Comparison of ENCODE assay signal across 21 cellular contexts in the genomic region with DNA sequence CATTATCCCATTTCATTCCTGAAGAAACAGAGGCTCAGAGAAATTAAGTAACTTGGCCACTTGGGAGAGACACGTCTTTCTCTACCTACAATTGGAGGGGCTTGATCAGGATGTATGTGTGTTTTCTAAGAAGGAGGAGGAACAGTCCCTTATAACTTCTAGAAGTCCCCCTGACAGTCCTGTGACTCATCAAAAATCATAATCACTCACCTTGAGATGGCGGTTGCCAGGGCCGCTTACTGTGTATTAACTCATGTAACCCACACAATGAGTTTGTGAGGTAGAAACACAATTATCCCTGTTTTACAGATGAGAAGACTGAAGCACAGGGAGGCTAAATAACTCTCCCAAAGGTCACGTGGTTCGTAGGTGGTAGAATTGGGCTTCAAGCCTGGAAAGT. TPM values are rescaled to one million over a fixed set of nuclear protein-coding genes. Genes with fewer than 3 reads are reported as not detected.
DNase-seq lines count a peak whose midpoint lies in the region; ATAC-seq and TF ChIP-seq lines count a peak whose summit lies in the region.
"Had no signal": no experiment of that assay in that cellular context is flagged by ENCODE, and none has a peak within 500 bp of the region (broad histone marks: within the 10 kb centered on the region; RNA-seq: fewer than 3 reads in every experiment).

No MANE protein-coding gene starts in this region.

- H3K4me1 ChIP-seq in PC-3 (ENCODE audit: insufficient read depth, low read length) (0 out of 2 replicates have a peak, but pooled peaks cover 5% of the 10 kb centered on the region), endodermal cell (ENCODE audit: control insufficient read depth, insufficient read depth, low read length) (peaks cover 6% of the 10 kb centered on the region), transverse colon (no peaks in the 10 kb centered on the region), left ventricle myocardium inferior (no peaks in the 10 kb centered on the region)
- H3K4me1 ChIP-seq: BE2C had no signal

- H3K4me3 ChIP-seq in PC-3 (ENCODE audit: low read length) (no peak overlapping the region), endodermal cell (ENCODE audit: low read length) (no peak overlapping the region), transverse colon (no peak overlapping the region), left ventricle myocardium inferior (no peak overlapping the region)
- H3K4me3 ChIP-seq: MG63 had no signal

- no peak overlapping the region for H3K27ac Mint-ChIP-seq in endodermal cell
- H3K27ac Mint-ChIP-seq: CD4-positive, alpha-beta memory T cell; HFFc6 had no signal

- H3K4me2 ChIP-seq in PC-3 (ENCODE audit: low read length) = no peak overlapping the region

- no peaks in the 10 kb centered on the region for H3K36me3 Mint-ChIP-seq in activated T-cell treated with anti-CD3 and anti-CD28 coated beads, Interleukin-2, amount 50 U/mL, for 4 hours (ENCODE audit: insufficient read depth)
- H3K36me3 Mint-ChIP-seq in endodermal cell (ENCODE audit: low read depth) = peaks cover 13% of the 10 kb centered on the region
- H3K36me3 Mint-ChIP-seq: CD4-positive, alpha-beta memory T cell had no signal

- no peaks in the 10 kb centered on the region for H3K9me2 ChIP-seq in PC-3 (replicated peaks; ENCODE audit: low read length)

- no peak for DNase-seq in activated T-cell treated with anti-CD3 and anti-CD28 coated beads, Interleukin-2, amount 50 U/mL, for 4 hours
- no peak for DNase-seq in activated T-cell treated with anti-CD3 and anti-CD28 coated beads, Interleukin-2, amount 50 U/mL, for 48 hours
- peak; percentile 21 for DNase-seq in Caki2 (ENCODE audit: low read depth)
- DNase-seq in PC-3 = peak; percentile 39
- peak; percentile 42 for DNase-seq in endodermal cell
- DNase-seq in transverse colon = no peak
- DNase-seq in AG08396 (ENCODE audit: low spot score) = no peak
- DNase-seq in left ventricle myocardium inferior = no peak
- DNase-seq: ACHN; BE2C; CD4-positive, alpha-beta memory T cell; HFFc6; KG1; MG63; NCI-H1105; NCI-H1694 treated with DMSO at 0.1 percent for 48 hours; NCI-H446 treated with DMSO at 0.1 percent for 48 hours; NCI-H748 treated with DMSO at 0.1 percent for 48 hours; SHP77 treated with DMSO at 0.1 percent for 48 hours had no signal

- H2AFZ ChIP-seq in PC-3 (ENCODE audit: low read length) = no peak overlapping the region

- peaks cover 44% of the 10 kb centered on the region for H3K27me3 Mint-ChIP-seq in activated T-cell treated with anti-CD3 and anti-CD28 coated beads, Interleukin-2, amount 50 U/mL, for 4 hours (ENCODE audit: low read depth)
- peaks cover 4% of the 10 kb centered on the region for H3K27me3 Mint-ChIP-seq in endodermal cell (ENCODE audit: insufficient read depth)

- no peaks in the 10 kb centered on the region for H3K4me1 Mint-ChIP-seq in activated T-cell treated with anti-CD3 and anti-CD28 coated beads, Interleukin-2, amount 50 U/mL, for 4 hours (ENCODE audit: low read depth)
- H3K4me1 Mint-ChIP-seq in endodermal cell = peaks cover 27% of the 10 kb centered on the region
- H3K4me1 Mint-ChIP-seq: CD4-positive, alpha-beta memory T cell had no signal

- no peaks in the 10 kb centered on the region for H3K79me2 ChIP-seq in PC-3 (ENCODE audit: low read length)

- peak; percentile 40 to 57 for ATAC-seq in activated T-cell treated with anti-CD3 and anti-CD28 coated beads, Interleukin-2, amount 50 U/mL, for 4 hours
- ATAC-seq in PC-3 = peak; percentile 40
- ATAC-seq: Panc1 had no signal

- no peak overlapping the region for H3K4me3 Mint-ChIP-seq in activated T-cell treated with anti-CD3 and anti-CD28 coated beads, Interleukin-2, amount 50 U/mL, for 4 hours
- no peak overlapping the region for H3K4me3 Mint-ChIP-seq in endodermal cell
- H3K4me3 Mint-ChIP-seq: CD4-positive, alpha-beta memory T cell; HFFc6 had no signal

- H4K20me1 ChIP-seq in PC-3 (ENCODE audit: low read length) = no peaks in the 10 kb centered on the region

- in situ Hi-C loops in Caki2 (cut with HindIII; ENCODE audit: low pct_unique_long_range_greater_than_20kb, low sequenced_read_pairs) (no loop called here), transverse colon (cut with MboI; ENCODE audit: low pct_ligation_motif_present in 1 of 4, low pct_unique_long_range_greater_than_20kb in 1 of 4, low sequenced_read_pairs in 3 of 4) (no loop called here)

- H3K9me3 ChIP-seq in PC-3 (ENCODE audit: low read length) (no peaks in the 10 kb centered on the region), endodermal cell (ENCODE audit: control insufficient read depth, low read length) (peaks cover 24% of the 10 kb centered on the region), transverse colon (no peaks in the 10 kb centered on the region), left ventricle myocardium inferior (replicated peaks) (peaks cover 18% of the 10 kb centered on the region)
- H3K9me3 ChIP-seq: BE2C had no signal

- no TSS peak for BruUV-seq in PC-3 (replicated peaks; lab: Mats Ljungman, UMichigan)

- no peak overlapping the region for H3K27ac ChIP-seq in PC-3 (ENCODE audit: low read length)
- no peak overlapping the region for H3K27ac ChIP-seq in endodermal cell (ENCODE audit: low read depth, low read length)
- H3K27ac ChIP-seq in transverse colon = no peak overlapping the region
- H3K27ac ChIP-seq in left ventricle myocardium inferior (replicated peaks) = no peak overlapping the region
- H3K27ac ChIP-seq: HL-60 had no signal

- TF ChIP-seq EP300 in transverse colon (IDR thresholded peaks at IDR 0.05; ENCODE audit: low read depth) = no peak

- H3F3A ChIP-seq in PC-3 (ENCODE audit: low read length, unreplicated experiment) = no peaks in the 10 kb centered on the region

- CTCF ChIA-PET in PC-3 (lab: Charles Lee) = no interaction called here

- no peaks in the 10 kb centered on the region for H3K27me3 ChIP-seq in PC-3 (ENCODE audit: low read length)
- no peaks in the 10 kb centered on the region for H3K27me3 ChIP-seq in endodermal cell (ENCODE audit: control insufficient read depth, insufficient read depth, low read length, poor library complexity, severe bottlenecking)
- peaks cover 60% of the 10 kb centered on the region for H3K27me3 ChIP-seq in transverse colon
- peaks cover 100% of the 10 kb centered on the region for H3K27me3 ChIP-seq in left ventricle myocardium inferior (ENCODE audit: low read depth)
- H3K27me3 ChIP-seq: BE2C had no signal

- H3K36me3 ChIP-seq in PC-3 (ENCODE audit: low read depth, low read length) (no peaks in the 10 kb centered on the region), endodermal cell (ENCODE audit: control insufficient read depth, insufficient read depth, low read length) (no peaks in the 10 kb centered on the region), transverse colon (no peaks in the 10 kb centered on the region), left ventricle myocardium inferior (no peaks in the 10 kb centered on the region)
- H3K36me3 ChIP-seq: BE2C, MG63 had no signal

- intact Hi-C loops in PC-3 (cut with micrococcal nuclease) = no loop called here
- intact Hi-C loops in transverse colon (cut with DNase I; ENCODE audit: low total_unique reads) = no loop called here
- intact Hi-C loops in left ventricle myocardium inferior (cut with micrococcal nuclease) = no loop called here

- H3K9me3 Mint-ChIP-seq in activated T-cell treated with anti-CD3 and anti-CD28 coated beads, Interleukin-2, amount 50 U/mL, for 4 hours = peaks cover 8% of the 10 kb centered on the region
- H3K9me3 Mint-ChIP-seq in endodermal cell = peaks cover 22% of the 10 kb centered on the region

- TF ChIP-seq POLR2A in transverse colon (IDR thresholded peaks at IDR 0.05) = no peak

- TF ChIP-seq CTCF in PC-3 (conservative IDR thresholded peaks at IDR 0.05; ENCODE audit: low read depth, low read length) (no peak), endodermal cell (conservative IDR thresholded peaks at IDR 0.05) (no peak), transverse colon (IDR thresholded peaks at IDR 0.05) (no peak), left ventricle myocardium inferior (IDR thresholded peaks at IDR 0.05; ENCODE audit: borderline replicate concordance) (no peak)

- no peak overlapping the region for H3K9ac ChIP-seq in PC-3 (ENCODE audit: low read length)
- H3K9ac ChIP-seq in endodermal cell (ENCODE audit: extremely low read depth, low read length, poor library complexity, severe bottlenecking) = no peak overlapping the region

- WGBS in endodermal cell (ENCODE audit: insufficient coverage in 1 of 2, insufficient read length in 1 of 2), 2 experiments = 77 to 84% methylated on average over 4 to 5 of the region's 5 CpGs
- WGBS in transverse colon (ENCODE audit: low coverage in 1 of 2), 2 donors = 82% methylated on average over 3 to 5 of the region's 5 CpGs

- POLR2A ChIA-PET in PC-3 (lab: Charles Lee; ENCODE audit: unreplicated experiment) = no interaction called here

RNA-seq across cellular contexts. Expression of a gene that starts 56.8 kb away (rescaled TPM):
- total RNA-seq in activated T-cell treated with anti-CD3 and anti-CD28 coated beads, Interleukin-2, amount 50 U/mL, for 4 hours = not detected
- 4.0 and 6.9 TPM in 2 replicates for total RNA-seq in Caki2 (2014; rRNA removed; shearing (Covaris generic); ENCODE audit: low replicate concordance)
- total RNA-seq in PC-3 (2014; rRNA removed) (not detected in 2 replicates), endodermal cell (100 to 1,000 TPM in 1 of 2 donors, 10 to 100 TPM in 1; 85.9 to 259 TPM), transverse colon (not detected), left ventricle myocardium inferior (not detected)
- 9.7 TPM for polyA plus RNA-seq in endodermal cell (2013, experiment 1 of 2)
- polyA plus RNA-seq in endodermal cell (2013, experiment 2 of 2) = 17.6 TPM
- total RNA-seq: CD4-positive, alpha-beta memory T cell had no signal
- polyA plus RNA-seq: CD4-positive, alpha-beta memory T cell had no signal

Comparison
In these comparisons a context has a peak if more than half of its experiments do, and no peak if none do; other contexts are left out.
1. DNase-seq: peak in Caki2 (single experiment), PC-3 (single experiment) and endodermal cell (single experiment); none in activated T-cell treated with anti-CD3 and anti-CD28 coated beads, Interleukin-2, amount 50 U/mL, for 4 hours (single experiment), activated T-cell treated with anti-CD3 and anti-CD28 coated beads, Interleukin-2, amount 50 U/mL, for 48 hours (0 of 2), transverse colon (single experiment), AG08396 (single experiment) and left ventricle myocardium inferior (single experiment).
2. RNA of a gene that starts 56.8 kb away (total RNA-seq): 85.9 to 259 TPM in endodermal cell; 4.0 to 6.9 TPM in Caki2, not detected in activated T-cell treated with anti-CD3 and anti-CD28 coated beads, Interleukin-2, amount 50 U/mL, for 4 hours, not detected in PC-3, not detected in transverse colon and not detected in left ventricle myocardium inferior (single experiment); every median in the first group is over 10 times any median in the second.